Comparison of ENCODE assay signal across 11 cellular contexts in the genomic region with DNA sequence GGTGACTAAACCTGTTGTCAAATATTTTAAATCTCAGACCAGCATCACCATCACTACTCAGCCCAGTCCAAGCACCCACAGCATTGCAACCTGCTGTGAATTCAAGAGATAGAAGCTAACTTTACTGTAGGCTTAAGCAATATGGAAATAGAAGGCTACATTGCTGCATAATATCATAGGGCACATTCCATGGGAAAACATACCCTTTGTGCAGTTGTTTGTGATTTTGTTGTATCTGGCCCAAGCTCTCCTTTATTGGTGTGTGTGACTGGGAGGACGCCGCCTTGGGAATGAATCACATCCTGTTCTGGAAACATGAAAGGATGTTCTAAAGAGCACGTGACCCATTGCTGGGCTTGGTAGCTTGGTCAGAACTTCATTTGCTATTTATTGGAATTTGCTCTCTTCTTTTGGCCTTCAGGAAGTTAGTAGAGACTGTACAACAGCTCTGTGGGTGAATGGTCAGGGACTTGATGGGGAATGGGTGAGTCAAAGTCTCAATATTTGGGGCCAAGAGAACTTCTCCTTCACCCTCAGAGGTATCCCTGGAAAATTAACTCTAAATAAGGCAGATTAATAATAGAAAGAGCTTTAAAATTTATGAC.
DNase-seq lines count a peak whose midpoint lies in the region; ATAC-seq, FAIRE-seq and TF ChIP-seq lines count a peak whose summit lies in the region.
"Had no signal": no experiment of that assay in that cellular context is flagged by ENCODE, and none has a peak within 500 bp of the region (broad histone marks: within the 10 kb centered on the region; RNA-seq: fewer than 3 reads in every experiment).

No MANE protein-coding gene starts in this region.

- no peaks in the 10 kb centered on the region for H3K36me3 ChIP-seq in small intestine (ENCODE audit: control insufficient read depth in 2 of 2, insufficient read depth in 2 of 2, low read length in 2 of 2)

- H3K27me3 Mint-ChIP-seq in progenitor cell of endocrine pancreas: no peaks in the 10 kb centered on the region

- no peaks in the 10 kb centered on the region for H3K9me3 ChIP-seq in small intestine (ENCODE audit: control insufficient read depth, low read depth)

- no peaks in the 10 kb centered on the region for H3K36me3 Mint-ChIP-seq in progenitor cell of endocrine pancreas (ENCODE audit: insufficient read depth)
- no peaks in the 10 kb centered on the region for H3K36me3 Mint-ChIP-seq in stimulated activated effector memory CD8-positive, alpha-beta T cell treated with anti-CD3 and anti-CD28 coated beads, Interleukin-12 subunit alpha, Interleukin-12 subunit beta, amount 100 ng/mL, for 72 hours

- H3K4me1 ChIP-seq in foreskin keratinocyte: peaks cover 51% of the 10 kb centered on the region
- peaks cover 3 to 9% of the 10 kb centered on the region in 2 donors for H3K4me1 ChIP-seq in small intestine (ENCODE audit: control insufficient read depth in 2 of 2, insufficient read depth in 1 of 2, low read depth in 1 of 2, low read length in 1 of 2)

- H3K27me3 ChIP-seq in foreskin keratinocyte (no peaks in the 10 kb centered on the region), small intestine (ENCODE audit: control insufficient read depth in 2 of 2, insufficient read depth in 2 of 2, low read length in 2 of 2) (no peaks in the 10 kb centered on the region)

- H3K27ac Mint-ChIP-seq in progenitor cell of endocrine pancreas: no peak overlapping the region
- H3K27ac Mint-ChIP-seq in stimulated activated effector memory CD8-positive, alpha-beta T cell treated with anti-CD3 and anti-CD28 coated beads, Interleukin-12 subunit alpha, Interleukin-12 subunit beta, amount 100 ng/mL, for 72 hours: no peak overlapping the region
- H3K27ac Mint-ChIP-seq: effector memory CD8-positive, alpha-beta T cell had no signal

- DNase-seq in HCEC 1CT: peak; percentile 92
- DNase-seq in SW480 (ENCODE audit: low spot score): peak; percentile 87
- DNase-seq in foreskin keratinocyte: peak; percentile 72 to 89
- DNase-seq in small intestine: peak; percentile 91
- DNase-seq in DMS153 (lab: John Stamatoyannopoulos, UW): no peak
- no peak for DNase-seq in progenitor cell of endocrine pancreas (ENCODE audit: low spot score, unreplicated experiment)
- no peak for DNase-seq in stimulated activated effector memory CD8-positive, alpha-beta T cell treated with anti-CD3 and anti-CD28 coated beads, Interleukin-12 subunit alpha, Interleukin-12 subunit beta, amount 100 ng/mL, for 72 hours (ENCODE audit: low spot score in 2 of 2)
- DNase-seq: activated T-cell treated with anti-CD3 and anti-CD28 coated beads, Interleukin-2, amount 50 U/mL, for 48 hours; effector memory CD8-positive, alpha-beta T cell; midbrain; NCI-H2171 treated with DMSO at 0.1 percent for 48 hours had no signal

- ATAC-seq in foreskin keratinocyte: peak; percentile 78
- no peak for ATAC-seq in stimulated activated effector memory CD8-positive, alpha-beta T cell treated with anti-CD3 and anti-CD28 coated beads, Interleukin-12 subunit alpha, Interleukin-12 subunit beta, amount 100 ng/mL, for 72 hours
- ATAC-seq: effector memory CD8-positive, alpha-beta T cell had no signal

- peaks cover 8% of the 10 kb centered on the region for H3K4me1 Mint-ChIP-seq in progenitor cell of endocrine pancreas (ENCODE audit: low read depth)
- H3K4me1 Mint-ChIP-seq in stimulated activated effector memory CD8-positive, alpha-beta T cell treated with anti-CD3 and anti-CD28 coated beads, Interleukin-12 subunit alpha, Interleukin-12 subunit beta, amount 100 ng/mL, for 72 hours: no peaks in the 10 kb centered on the region

- H3K27ac ChIP-seq in foreskin keratinocyte (peak overlapping the region; percentile 14), small intestine (ENCODE audit: low read depth in 1 of 2, low read length in 1 of 2) (peak overlapping the region; percentile 86 to 91)

- WGBS in small intestine, 3 donors: 19 to 47% (median 42%) methylated on average over 3 of the region's 3 CpGs

- FAIRE-seq in small intestine (lab: Jason Lieb, UNC): no peak

- peaks cover 3% of the 10 kb centered on the region for H3K9me3 Mint-ChIP-seq in progenitor cell of endocrine pancreas (ENCODE audit: low read depth)
- H3K9me3 Mint-ChIP-seq in stimulated activated effector memory CD8-positive, alpha-beta T cell treated with anti-CD3 and anti-CD28 coated beads, Interleukin-12 subunit alpha, Interleukin-12 subunit beta, amount 100 ng/mL, for 72 hours: no peaks in the 10 kb centered on the region
- H3K9me3 Mint-ChIP-seq: effector memory CD8-positive, alpha-beta T cell had no signal

- H3K4me3 ChIP-seq in small intestine (ENCODE audit: low read depth in 1 of 2, low read length in 2 of 2): no peak overlapping the region

- TF ChIP-seq CTCF in foreskin keratinocyte (conservative IDR thresholded peaks at IDR 0.05): no peak
- TF ChIP-seq CTCF in progenitor cell of endocrine pancreas (IDR thresholded peaks at IDR 0.05; ENCODE audit: unreplicated experiment): no peak

- H3K4me3 Mint-ChIP-seq in progenitor cell of endocrine pancreas (ENCODE audit: low read depth): no peak overlapping the region
- no peak overlapping the region for H3K4me3 Mint-ChIP-seq in stimulated activated effector memory CD8-positive, alpha-beta T cell treated with anti-CD3 and anti-CD28 coated beads, Interleukin-12 subunit alpha, Interleukin-12 subunit beta, amount 100 ng/mL, for 72 hours
- H3K4me3 Mint-ChIP-seq: effector memory CD8-positive, alpha-beta T cell had no signal

Comparison
In these comparisons a context has a peak if more than half of its experiments do, and no peak if none do; other contexts are left out.
1. DNase-seq: peak in HCEC 1CT (single experiment), SW480 (single experiment), foreskin keratinocyte (2 of 2) and small intestine (single experiment); none in DMS153 (single experiment), progenitor cell of endocrine pancreas (single experiment) and stimulated activated effector memory CD8-positive, alpha-beta T cell treated with anti-CD3 and anti-CD28 coated beads, Interleukin-12 subunit alpha, Interleukin-12 subunit beta, amount 100 ng/mL, for 72 hours (0 of 2).